15 cellular contexts compared by ENCODE assay signal in genomic region chr11:61645179-61645868, GRCh38. TPM values are rescaled to one million over a fixed set of nuclear protein-coding genes. Genes with fewer than 3 reads are reported as not detected.
DNase-seq lines count a peak whose midpoint lies in the region; ATAC-seq, FAIRE-seq and TF ChIP-seq lines count a peak whose summit lies in the region.
"Had no signal": no experiment of that assay in that cellular context is flagged by ENCODE, and none has a peak within 500 bp of the region (broad histone marks: within the 10 kb centered on the region; RNA-seq: fewer than 3 reads in every experiment).

No MANE protein-coding gene starts in this region.

- H3K36me3 ChIP-seq in bronchial epithelial cell (ENCODE audit: control insufficient read depth, insufficient read depth, low read length): no peaks in the 10 kb centered on the region
- H3K36me3 ChIP-seq: BE2C, gastrocnemius medialis, SJSA1 had no signal

- H3K4me1 Mint-ChIP-seq in naive B cell: peaks cover 3 to 7% (median 4%) of the 10 kb centered on the region in 3 donors

- H3K4me3 Mint-ChIP-seq in naive B cell: no peak overlapping the region

- TF ChIP-seq CTCF in bronchial epithelial cell (IDR thresholded peaks at IDR 0.05; ENCODE audit: insufficient read depth, low read length, severe bottlenecking) (no peak), GM10266 (IDR thresholded peaks at IDR 0.05; ENCODE audit: control insufficient read depth, insufficient read depth, low read depth, missing control alignments) (no peak)

- no peaks in the 10 kb centered on the region for H3K27me3 ChIP-seq in bronchial epithelial cell (ENCODE audit: control insufficient read depth, insufficient read depth, low read length)
- H3K27me3 ChIP-seq: BE2C, gastrocnemius medialis had no signal

- H3K27ac Mint-ChIP-seq in naive B cell: peak overlapping the region in 1 of 6 donors; percentile 15

- no peak overlapping the region for H3K4me3 ChIP-seq in bronchial epithelial cell (ENCODE audit: low read depth, low read length)
- H3K4me3 ChIP-seq: gastrocnemius medialis, SJSA1 had no signal

- no peaks in the 10 kb centered on the region for H3K36me3 Mint-ChIP-seq in naive B cell

- peaks cover 0 to 9% (median 7%) of the 10 kb centered on the region in 3 donors for H3K27me3 Mint-ChIP-seq in naive B cell

- ATAC-seq in naive B cell (ENCODE audit: low read depth in 2 of 2): peak; percentile 68 to 85
- ATAC-seq in HG03342 (IDR thresholded peaks at IDR 0.05; ENCODE audit: unreplicated experiment): no peak

- DNase-seq in GDM1 (lab: John Stamatoyannopoulos, UW) (peak; percentile 6), NCI-H2029 treated with DMSO at 0.1 percent for 48 hours (lab: John Stamatoyannopoulos, UW) (peak; percentile 32), bronchial epithelial cell (ENCODE audit: low read depth) (peak; percentile 25), naive B cell (no peak), pons (ENCODE audit: low spot score) (no peak), GM10266 (ENCODE audit: extremely low spot score) (no peak)
- no peak for DNase-seq in activated CD4-positive, CD25-positive, alpha-beta regulatory T cell treated with anti-CD3 and anti-CD28 coated beads, Interleukin-2, amount 50 U/mL, for 72 hours
- DNase-seq: activated naive CD4-positive, alpha-beta T cell; BE2C; gastrocnemius medialis; NCI-H146; NCI-H748 treated with DMSO at 0.1 percent for 48 hours had no signal

- no peaks in the 10 kb centered on the region for H3K9me3 Mint-ChIP-seq in naive B cell

- peak; percentile 62 for FAIRE-seq in bronchial epithelial cell (lab: Jason Lieb, UNC)
- FAIRE-seq: urothelium cell line had no signal

RNA-seq across cellular contexts. Expression of gene DAGLA, which starts 34.9 kb away (rescaled TPM):
- total RNA-seq in bronchial epithelial cell: under 0.01 and 0.13 TPM in 2 replicates
- polyA plus RNA-seq in naive B cell (ENCODE audit: low read depth in 6 of 6): not detected

Comparison
In these comparisons a context has a peak if more than half of its experiments do, and no peak if none do; other contexts are left out.
1. DNase-seq: peak in GDM1 (single experiment), NCI-H2029 treated with DMSO at 0.1 percent for 48 hours (single experiment) and bronchial epithelial cell (single experiment); none in naive B cell (single experiment), pons (single experiment), GM10266 (single experiment) and activated CD4-positive, CD25-positive, alpha-beta regulatory T cell treated with anti-CD3 and anti-CD28 coated beads, Interleukin-2, amount 50 U/mL, for 72 hours (single experiment).